8 cellular contexts compared by ENCODE assay signal in genomic region chr6:3356824-3357420, GRCh38.
A peak's percentile ranks its signal among the peaks of the same experiment; 100 is the strongest.
DNase-seq lines count a peak whose midpoint lies in the region; ATAC-seq, FAIRE-seq and TF ChIP-seq lines count a peak whose summit lies in the region.

No MANE protein-coding gene starts in this region.

- no TSS peak for BruUV-seq in GM12878 (replicated peaks; lab: Mats Ljungman, UMichigan)

- no peak overlapping the region for H3K18ac ChIP-seq in mesenchymal stem cell (ENCODE audit: low read depth in 1 of 2, low read length in 2 of 2)

- TF ChIP-seq EP300 in GM12878 (IDR thresholded peaks at IDR 0.05; ENCODE audit: borderline replicate concordance in 1 of 2, control insufficient read depth in 1 of 2, low read depth in 2 of 2, low read length in 2 of 2) = no peak

- H3K4me3 Mint-ChIP-seq in activated T-cell treated with anti-CD3 and anti-CD28 coated beads, Interleukin-2, amount 50 U/mL, for 72 hours = peak overlapping the region; percentile 70 to 76
- H3K4me3 Mint-ChIP-seq in type B pancreatic cell = peak overlapping the region; percentile 82

- no peak for TF ChIP-seq CTCF in GM12878 (IDR thresholded peaks at IDR 0.05 in 2 of 3, conservative IDR thresholded peaks at IDR 0.05 in 1 of 3; ENCODE audit: control insufficient read depth in 2 of 3, extremely low read depth in 1 of 3, insufficient read depth in 1 of 3, low read depth in 3 of 3, low read length in 3 of 3)
- TF ChIP-seq CTCF in type B pancreatic cell (conservative IDR thresholded peaks at IDR 0.05) = no peak

- SMC1A ChIA-PET in GM12878 (lab: Charles Lee; ENCODE audit: uncharacterized antibody, unreplicated experiment) = interaction anchor here (0.6 to 2.0 kb wide), 18 partner anchors 10 to 376 kb away, joined by 3 to 13 read pairs (median 4); no protein-coding TSS in a partner anchor

- H4K91ac ChIP-seq in mesenchymal stem cell (ENCODE audit: low read length) = no peak overlapping the region

- H3K27me3 ChIP-seq in GM12878 (replicated peaks in 1 of 2; ENCODE audit: control insufficient read depth in 2 of 2, insufficient read depth in 2 of 2, low read length in 1 of 2) (no peaks in the 10 kb centered on the region), mesenchymal stem cell (ENCODE audit: control insufficient read depth in 1 of 2, insufficient read depth in 1 of 2, low read length in 2 of 2) (no peaks in the 10 kb centered on the region)

- H3K27ac Mint-ChIP-seq in activated T-cell treated with anti-CD3 and anti-CD28 coated beads, Interleukin-2, amount 50 U/mL, for 72 hours = peak overlapping the region; percentile 25
- peak overlapping the region; percentile 88 for H3K27ac Mint-ChIP-seq in type B pancreatic cell

- H3K4ac ChIP-seq in mesenchymal stem cell (ENCODE audit: low read depth in 1 of 2, low read length in 2 of 2) = no peak overlapping the region

- H3K4me1 ChIP-seq in GM12878 (ENCODE audit: control insufficient read depth, insufficient read depth, low read length) = peaks cover 7% of the 10 kb centered on the region
- H3K4me1 ChIP-seq in mesenchymal stem cell (ENCODE audit: control insufficient read depth, insufficient read depth, low read depth, low read length) = peaks cover 4% of the 10 kb centered on the region

- H2AK5ac ChIP-seq in mesenchymal stem cell (ENCODE audit: low read length, severe bottlenecking) = no peak overlapping the region

- POLR2A ChIA-PET in GM12878 (lab: Charles Lee) = interaction anchor here (0.7 to 2.5 kb wide), 7 partner anchors 10 to 30 kb away, joined by 3 to 13 read pairs (median 4); no protein-coding TSS in a partner anchor

- H3K4me1 Mint-ChIP-seq in activated T-cell treated with anti-CD3 and anti-CD28 coated beads, Interleukin-2, amount 50 U/mL, for 72 hours (ENCODE audit: low read depth) = peaks cover 17% of the 10 kb centered on the region
- H3K4me1 Mint-ChIP-seq in type B pancreatic cell (ENCODE audit: unreplicated experiment) = peaks cover 75% of the 10 kb centered on the region

- DNase-seq in activated T-cell treated with anti-CD3 and anti-CD28 coated beads, Interleukin-2, amount 50 U/mL, for 72 hours = no peak
- no peak for DNase-seq in activated T-cell treated with anti-CD3 and anti-CD28 coated beads for 4 hours
- no peak for DNase-seq in GM12878 (ENCODE audit: low read depth, low spot score)
- DNase-seq in mesenchymal stem cell = no peak
- DNase-seq in type B pancreatic cell (ENCODE audit: extremely low spot score, unreplicated experiment) = no peak
- DNase-seq in NCI-H1436 (lab: John Stamatoyannopoulos, UW) = no peak
- no peak for DNase-seq in RKO (ENCODE audit: low spot score)
- no peak for DNase-seq in D341Med (ENCODE audit: low spot score)

- H3K4me2 ChIP-seq in GM12878 (ENCODE audit: control insufficient read depth, insufficient read depth) (peak overlapping the region; percentile 60; the same call in 1 of the 2 replicates), mesenchymal stem cell (ENCODE audit: low read length, poor library complexity, severe bottlenecking) (no peak overlapping the region)

- H4K8ac ChIP-seq in mesenchymal stem cell (ENCODE audit: low read length) = no peak overlapping the region

- H2BK5ac ChIP-seq in mesenchymal stem cell (ENCODE audit: low read depth, low read length, poor library complexity, severe bottlenecking) = no peak overlapping the region

- FAIRE-seq in GM12878 (lab: Jason Lieb, UNC) = no peak

- H3K36me3 ChIP-seq in GM12878 (ENCODE audit: control insufficient read depth in 2 of 2, insufficient read depth in 2 of 2, low read length in 1 of 2) (no peaks in the 10 kb centered on the region), mesenchymal stem cell (ENCODE audit: control insufficient read depth in 1 of 2, insufficient read depth in 2 of 2, low read depth in 1 of 2, low read length in 2 of 2) (peaks cover 0 to 12% of the 10 kb centered on the region in 2 experiments)

- H3K27me3 Mint-ChIP-seq in activated T-cell treated with anti-CD3 and anti-CD28 coated beads, Interleukin-2, amount 50 U/mL, for 72 hours (ENCODE audit: low read depth) = no peaks in the 10 kb centered on the region
- H3K27me3 Mint-ChIP-seq in type B pancreatic cell = no peaks in the 10 kb centered on the region

- H3K4me3 ChIP-seq in GM12878 = no peak overlapping the region
- peak overlapping the region in 1 of 2 experiments; percentile 75 for H3K4me3 ChIP-seq in mesenchymal stem cell (ENCODE audit: insufficient read depth in 1 of 2, low read depth in 1 of 2, low read length in 2 of 2)

- H3K14ac ChIP-seq in mesenchymal stem cell (ENCODE audit: low read length in 2 of 2) = no peak overlapping the region

- no peak for ATAC-seq in activated T-cell treated with anti-CD3 and anti-CD28 coated beads, Interleukin-2, amount 50 U/mL, for 72 hours (replicated peaks in 1 of 2)
- no peak for ATAC-seq in GM12878

- RAD21 ChIA-PET in GM12878 (lab: Charles Lee; ENCODE audit: unreplicated experiment) = interaction anchor here (0.7 to 2.1 kb wide), 11 partner anchors 11 to 99 kb away, joined by 3 to 13 read pairs (median 3); partner anchors contain the start of gene SLC22A23

- no peaks in the 10 kb centered on the region for H4K20me1 ChIP-seq in GM12878 (ENCODE audit: control insufficient read depth, insufficient read depth)

- H2BK15ac ChIP-seq in mesenchymal stem cell (ENCODE audit: low read depth, poor library complexity, severe bottlenecking) = no peak overlapping the region

- CTCF ChIA-PET in GM12878 (lab: Yijun Ruan, JAX) = interaction anchor here (0.9 to 1.7 kb wide), 8 partner anchors 10 to 622 kb away, joined by 3 to 8 read pairs (median 4); no protein-coding TSS in a partner anchor

- no peaks in the 10 kb centered on the region for H3K79me1 ChIP-seq in mesenchymal stem cell (replicated peaks; ENCODE audit: low read length, poor library complexity, severe bottlenecking)

- no peak overlapping the region; the same call in 1 of the 2 replicates for H2AFZ ChIP-seq in GM12878 (ENCODE audit: control insufficient read depth, low read depth, low read length)
- no peak overlapping the region for H2AFZ ChIP-seq in mesenchymal stem cell (ENCODE audit: low read depth, low read length)

- no peak overlapping the region; the same call in 1 of the 2 replicates for H3K27ac ChIP-seq in GM12878 (ENCODE audit: control insufficient read depth, insufficient read depth)
- H3K27ac ChIP-seq in mesenchymal stem cell (ENCODE audit: low read length, poor library complexity, severe bottlenecking) = no peak overlapping the region

- H3K23ac ChIP-seq in mesenchymal stem cell (ENCODE audit: low read length in 2 of 2) = no peak overlapping the region

- no peak overlapping the region for H2BK12ac ChIP-seq in mesenchymal stem cell (ENCODE audit: low read length in 2 of 2)

- 57% methylated on average over 4 of the region's 4 CpGs for WGBS in GM12878 (ENCODE audit: insufficient coverage, insufficient replicate concordance, low lambda C conversion rate, missing lambda C conversion rate)
- WGBS in mesenchymal stem cell = 89% methylated on average over 4 of the region's 4 CpGs

- intact Hi-C loops in GM12878 (cut with micrococcal nuclease; ENCODE audit: unreplicated experiment) = loop anchor here (2.0 kb wide), 1 partner anchor 26 kb away; no protein-coding TSS in a partner anchor

- no peak for TF ChIP-seq POLR2A in GM12878 (IDR thresholded peaks at IDR 0.05; ENCODE audit: low read depth, low read length)

- no peak overlapping the region for H3K9ac ChIP-seq in GM12878 (ENCODE audit: control insufficient read depth, insufficient read depth, low read length)
- peak overlapping the region; percentile 87 for H3K9ac ChIP-seq in mesenchymal stem cell (ENCODE audit: low read length)

- no peaks in the 10 kb centered on the region for H3K9me3 Mint-ChIP-seq in activated T-cell treated with anti-CD3 and anti-CD28 coated beads, Interleukin-2, amount 50 U/mL, for 72 hours
- no peaks in the 10 kb centered on the region for H3K9me3 Mint-ChIP-seq in type B pancreatic cell

- no peaks in the 10 kb centered on the region for H3K36me3 Mint-ChIP-seq in activated T-cell treated with anti-CD3 and anti-CD28 coated beads, Interleukin-2, amount 50 U/mL, for 72 hours (ENCODE audit: insufficient read depth in 2 of 2)
- H3K36me3 Mint-ChIP-seq in type B pancreatic cell = peaks cover 15% of the 10 kb centered on the region

- no peak overlapping the region for H2BK120ac ChIP-seq in mesenchymal stem cell (ENCODE audit: low read depth, low read length)

- H3K9me3 ChIP-seq in GM12878 (replicated peaks; ENCODE audit: control insufficient read depth, insufficient read depth, low read length) (no peaks in the 10 kb centered on the region; the same call in 2 of the 3 replicates), mesenchymal stem cell (ENCODE audit: control insufficient read depth, low read length) (no peaks in the 10 kb centered on the region)

- H3K79me2 ChIP-seq in GM12878 (ENCODE audit: control insufficient read depth, insufficient read depth, low read length) = no peaks in the 10 kb centered on the region

- no peak for TF ChIP-seq RAD21 in GM12878 (IDR thresholded peaks at IDR 0.05; ENCODE audit: insufficient read depth, low read depth, low read length)

- in situ Hi-C loops in GM12878 (cut with MboI) = no loop called here

TF ChIP-seq in GM12878, 131 proteins besides CTCF, POLR2A, EP300 and RAD21 (continues in another document):
- TF ChIP-seq CEBPB (IDR thresholded peaks at IDR 0.05; ENCODE audit: borderline replicate concordance in 1 of 2, low read depth in 2 of 2, low read length in 2 of 2) = no peak
- TF ChIP-seq CHD2 (IDR thresholded peaks at IDR 0.05; ENCODE audit: borderline replicate concordance, low read depth, low read length) = no peak
